16 cellular contexts compared by ENCODE assay signal in genomic region chr3:40465111-40465407, GRCh38. TPM values are rescaled to one million over a fixed set of nuclear protein-coding genes. Genes with fewer than 3 reads are reported as not detected.
DNase-seq lines count a peak whose midpoint lies in the region; ATAC-seq and TF ChIP-seq lines count a peak whose summit lies in the region.
"Had no signal": no experiment of that assay in that cellular context is flagged by ENCODE, and none has a peak within 500 bp of the region (broad histone marks: within the 10 kb centered on the region; RNA-seq: fewer than 3 reads in every experiment).

No MANE protein-coding gene starts in this region.

- H3K27ac ChIP-seq in endodermal cell (ENCODE audit: low read depth, low read length) (no peak overlapping the region), smooth muscle cell (ENCODE audit: low read depth) (peak overlapping the region; percentile 1)

- H2AFZ ChIP-seq in smooth muscle cell (ENCODE audit: low read depth), result no peak overlapping the region

- H3K9ac ChIP-seq in endodermal cell (ENCODE audit: extremely low read depth, low read length, poor library complexity, severe bottlenecking) (no peak overlapping the region), smooth muscle cell (ENCODE audit: low read depth) (no peak overlapping the region)

- H3K27me3 Mint-ChIP-seq in activated T-cell treated with anti-CD3 and anti-CD28 coated beads, Interleukin-2, amount 50 U/mL, for 24 hours, result no peaks in the 10 kb centered on the region
- H3K27me3 Mint-ChIP-seq in T-helper 17 cell (no peaks in the 10 kb centered on the region), endodermal cell (ENCODE audit: insufficient read depth) (no peaks in the 10 kb centered on the region)

- H3K4me3 Mint-ChIP-seq in activated T-cell treated with anti-CD3 and anti-CD28 coated beads, Interleukin-2, amount 50 U/mL, for 24 hours, result no peak overlapping the region
- no peak overlapping the region for H3K4me3 Mint-ChIP-seq in T-helper 17 cell
- no peak overlapping the region for H3K4me3 Mint-ChIP-seq in endodermal cell

- H3K79me2 ChIP-seq in smooth muscle cell (ENCODE audit: low read depth), result no peaks in the 10 kb centered on the region

- H3K36me3 Mint-ChIP-seq in activated T-cell treated with anti-CD3 and anti-CD28 coated beads, Interleukin-2, amount 50 U/mL, for 24 hours (ENCODE audit: low read depth), result peaks cover 75% of the 10 kb centered on the region
- no peaks in the 10 kb centered on the region for H3K36me3 Mint-ChIP-seq in T-helper 17 cell (ENCODE audit: low read depth)
- peaks cover 41% of the 10 kb centered on the region for H3K36me3 Mint-ChIP-seq in endodermal cell (ENCODE audit: low read depth)

- no peak overlapping the region for H3K4me2 ChIP-seq in smooth muscle cell

- peaks cover 34% of the 10 kb centered on the region for H3F3A ChIP-seq in smooth muscle cell (ENCODE audit: low read depth)

- no peak for DNase-seq in activated T-cell treated with anti-CD3 and anti-CD28 coated beads, Interleukin-2, amount 50 U/mL, for 24 hours
- no peak for DNase-seq in activated T-cell treated with anti-CD3 and anti-CD28 coated beads, Interleukin-2, amount 50 U/mL, for 48 hours
- DNase-seq in T-helper 17 cell (no peak), endodermal cell (no peak), smooth muscle cell (lab: John Stamatoyannopoulos, UW; ENCODE audit: unreplicated experiment) (no peak)
- DNase-seq in NK-92 treated with Interleukin-12 subunit alpha and Interleukin-12 subunit beta, amount 100 ng/mL, for 24 hours (lab: John Stamatoyannopoulos, UW), result no peak
- DNase-seq: activated CD4-positive, alpha-beta T cell treated with anti-CD3 and anti-CD28 coated beads, Interleukin-2, amount 50 U/mL, for 1 hour; aorta; IMR-90; NCI-H187; NCI-H446 treated with DMSO at 0.1 percent for 48 hours; stimulated activated CD4-positive, alpha-beta T cell treated with anti-CD3 and anti-CD28 coated beads, Interleukin-12 subunit alpha, Interleukin-12 subunit beta, amount 100 ng/mL, for 4 hours; stimulated activated naive CD4-positive, alpha-beta T cell treated with Interleukin-2 at 50 U/mL for 16 hours; trophoblast cell had no signal

- no peaks in the 10 kb centered on the region for H3K9me3 ChIP-seq in T-helper 17 cell (ENCODE audit: control insufficient read depth, low read length, poor library complexity, severe bottlenecking)
- no peaks in the 10 kb centered on the region for H3K9me3 ChIP-seq in endodermal cell (ENCODE audit: control insufficient read depth, low read length)
- no peaks in the 10 kb centered on the region for H3K9me3 ChIP-seq in smooth muscle cell (replicated peaks; ENCODE audit: low read depth)

- no peak for TF ChIP-seq CTCF in endodermal cell (conservative IDR thresholded peaks at IDR 0.05)
- TF ChIP-seq CTCF in smooth muscle cell (IDR thresholded peaks at IDR 0.05; ENCODE audit: borderline replicate concordance, insufficient read depth, poor library complexity, severe bottlenecking), result no peak

- H3K4me3 ChIP-seq in endodermal cell (ENCODE audit: low read length) (no peak overlapping the region), smooth muscle cell (no peak overlapping the region)

- H3K27me3 ChIP-seq in endodermal cell (ENCODE audit: control insufficient read depth, insufficient read depth, low read length, poor library complexity, severe bottlenecking) (no peaks in the 10 kb centered on the region), smooth muscle cell (ENCODE audit: low read depth) (no peaks in the 10 kb centered on the region)

- peaks cover 21% of the 10 kb centered on the region for H4K20me1 ChIP-seq in smooth muscle cell (ENCODE audit: low read depth)

- WGBS in endodermal cell (ENCODE audit: insufficient coverage in 1 of 2, insufficient read length in 1 of 2), 2 experiments, result 79% methylated on average over 4 of the region's 4 CpGs
- WGBS in smooth muscle cell (ENCODE audit: low lambda C conversion rate), result 87% methylated on average over 4 of the region's 4 CpGs

- peak overlapping the region; percentile 84 for H3K27ac Mint-ChIP-seq in activated T-cell treated with anti-CD3 and anti-CD28 coated beads, Interleukin-2, amount 50 U/mL, for 24 hours
- H3K27ac Mint-ChIP-seq in T-helper 17 cell (peak overlapping the region; percentile 41), endodermal cell (peak overlapping the region; percentile 0)

- H3K4me1 ChIP-seq in endodermal cell (ENCODE audit: control insufficient read depth, insufficient read depth, low read length) (no peaks in the 10 kb centered on the region), smooth muscle cell (ENCODE audit: low read depth) (no peaks in the 10 kb centered on the region)

- H3K9me3 Mint-ChIP-seq in activated T-cell treated with anti-CD3 and anti-CD28 coated beads, Interleukin-2, amount 50 U/mL, for 24 hours, result no peaks in the 10 kb centered on the region
- no peaks in the 10 kb centered on the region for H3K9me3 Mint-ChIP-seq in endodermal cell

- peaks cover 48% of the 10 kb centered on the region for H3K36me3 ChIP-seq in endodermal cell (ENCODE audit: control insufficient read depth, insufficient read depth, low read length)
- H3K36me3 ChIP-seq in smooth muscle cell (ENCODE audit: low read depth), result no peaks in the 10 kb centered on the region

- ATAC-seq in T-helper 17 cell (no peak), GM21367 (IDR thresholded peaks at IDR 0.05; ENCODE audit: unreplicated experiment) (no peak), GM18870 (IDR thresholded peaks at IDR 0.05; ENCODE audit: unreplicated experiment) (no peak)

- H3K4me1 Mint-ChIP-seq in activated T-cell treated with anti-CD3 and anti-CD28 coated beads, Interleukin-2, amount 50 U/mL, for 24 hours (ENCODE audit: low read depth), result peaks cover 34% of the 10 kb centered on the region
- H3K4me1 Mint-ChIP-seq in T-helper 17 cell (peaks cover 17% of the 10 kb centered on the region), endodermal cell (no peaks in the 10 kb centered on the region)

RNA-seq across cellular contexts. Expression of gene RPL14, which starts 7.9 kb away (rescaled TPM):
- total RNA-seq in T-helper 17 cell (1,000 to 10,000 TPM; 2,732 to 3,433 TPM), endodermal cell (1,000 to 10,000 TPM; 1,691 to 2,241 TPM), smooth muscle cell (381 and 396 TPM in 2 replicates)
- polyA plus RNA-seq in endodermal cell (2013, experiment 1 of 2), result 1,100 TPM
- polyA plus RNA-seq in endodermal cell (2013, experiment 2 of 2), result 1,049 TPM
- 402 and 403 TPM in 2 replicates for polyA plus RNA-seq in smooth muscle cell

RNA-seq across cellular contexts. Expression of gene ZNF619, which starts 11.9 kb away (rescaled TPM):
- total RNA-seq in T-helper 17 cell, result 1 to 10 TPM; 5.0 to 8.4 TPM
- 10 to 100 TPM in 1 of 2 donors, 1 to 10 TPM in 1; 6.9 to 13.7 TPM for total RNA-seq in endodermal cell
- polyA plus RNA-seq in endodermal cell (2013, experiment 1 of 2), result 2.6 TPM
- 2.4 TPM for polyA plus RNA-seq in endodermal cell (2013, experiment 2 of 2)
- 2.5 and 2.7 TPM in 2 replicates for total RNA-seq in smooth muscle cell
- 0.70 and 1.1 TPM in 2 replicates for polyA plus RNA-seq in smooth muscle cell

RNA-seq across cellular contexts. Expression of gene ZNF620, which starts 40.8 kb away (rescaled TPM):
- 1 to 10 TPM in 1 of 2 donors, under 1 TPM in 1; 0.94 to 2.5 TPM for total RNA-seq in T-helper 17 cell
- 10 to 100 TPM; 17.0 to 19.3 TPM for total RNA-seq in endodermal cell
- 13.3 TPM for polyA plus RNA-seq in endodermal cell (2013, experiment 1 of 2)
- polyA plus RNA-seq in endodermal cell (2013, experiment 2 of 2), result 12.2 TPM
- 0.58 and 0.99 TPM in 2 replicates for total RNA-seq in smooth muscle cell
- 0.63 and 1.9 TPM in 2 replicates for polyA plus RNA-seq in smooth muscle cell

RNA-seq across cellular contexts. Expression of gene ZNF621, which starts 59.7 kb away (rescaled TPM):
- total RNA-seq in T-helper 17 cell (10 to 100 TPM; 16.6 to 17.1 TPM), endodermal cell (10 to 100 TPM; 21.3 to 32.1 TPM), smooth muscle cell (18.3 and 20.3 TPM in 2 replicates)
- polyA plus RNA-seq in endodermal cell (2013, experiment 1 of 2), result 22.1 TPM
- 19.2 TPM for polyA plus RNA-seq in endodermal cell (2013, experiment 2 of 2)
- polyA plus RNA-seq in smooth muscle cell, result 3.4 and 5.9 TPM in 2 replicates

Comparison
In these comparisons a context has a peak if more than half of its experiments do, and no peak if none do; other contexts are left out.
1. H3K27ac Mint-ChIP-seq: peak in every context shown above with its lines; median percentile 84 in activated T-cell treated with anti-CD3 and anti-CD28 coated beads, Interleukin-2, amount 50 U/mL, for 24 hours; 41 in T-helper 17 cell; 0 in endodermal cell.